Comparison of ENCODE assay signal across 9 cellular contexts in the genomic region with DNA sequence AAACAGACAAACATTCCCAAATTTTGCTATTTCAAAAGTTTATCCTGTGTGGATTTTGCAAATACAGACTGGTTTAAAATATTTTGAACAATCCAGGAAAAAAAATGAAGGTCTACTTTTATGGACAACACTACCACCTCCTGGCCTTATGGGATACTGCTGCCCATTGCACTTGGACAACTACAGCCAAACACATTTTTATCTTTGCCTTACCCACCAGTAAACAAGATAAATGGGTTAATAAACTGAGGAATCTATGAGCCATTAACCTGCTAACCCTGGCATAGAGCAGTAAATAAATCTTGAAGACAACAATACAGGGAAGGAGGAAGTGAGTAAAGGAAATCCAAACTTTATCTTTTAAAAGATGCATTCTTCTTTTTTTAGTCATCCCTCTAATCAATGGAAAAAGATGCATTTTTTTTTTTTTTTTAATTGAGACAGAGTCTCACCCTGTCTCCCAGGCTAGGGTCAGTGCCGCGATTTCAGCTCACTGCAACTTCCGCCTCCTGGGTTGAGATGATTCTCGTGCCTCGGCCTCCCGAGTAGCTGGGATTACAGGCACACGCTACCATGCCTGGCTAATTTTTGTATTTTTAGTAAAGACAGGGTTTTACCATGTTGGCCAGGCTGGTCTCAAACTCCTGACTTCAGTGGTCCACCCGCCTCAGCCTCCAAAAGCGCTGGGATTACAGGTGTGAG. TPM values are rescaled to one million over a fixed set of nuclear protein-coding genes. Genes with fewer than 3 reads are reported as not detected.
DNase-seq lines count a peak whose midpoint lies in the region; ATAC-seq and TF ChIP-seq lines count a peak whose summit lies in the region.
"Had no signal": no experiment of that assay in that cellular context is flagged by ENCODE, and none has a peak within 500 bp of the region (broad histone marks: within the 10 kb centered on the region; RNA-seq: fewer than 3 reads in every experiment).

No MANE protein-coding gene starts in this region.

- H3K27me3 Mint-ChIP-seq in stimulated activated naive CD8-positive, alpha-beta T cell treated with anti-CD3 and anti-CD28 coated beads, Interleukin-15, Interleukin-2, amounts not matched to agents 100 ng/mL and 50 ng/mL, for 24 hours, result peaks cover 23% of the 10 kb centered on the region

- no peaks in the 10 kb centered on the region for H3K36me3 Mint-ChIP-seq in stimulated activated naive CD8-positive, alpha-beta T cell treated with anti-CD3 and anti-CD28 coated beads, Interleukin-15, Interleukin-2, amounts not matched to agents 100 ng/mL and 50 ng/mL, for 24 hours (ENCODE audit: low read depth)

- no peaks in the 10 kb centered on the region for H3K36me3 ChIP-seq in kidney epithelial cell (ENCODE audit: control insufficient read depth, insufficient read depth, low read length)

- no peak for ATAC-seq in GM21423 (IDR thresholded peaks at IDR 0.05; ENCODE audit: unreplicated experiment)

- TF ChIP-seq CTCF in kidney epithelial cell (IDR thresholded peaks at IDR 0.05; ENCODE audit: insufficient read depth, low read length, poor library complexity, severe bottlenecking), result peak; percentile 84

- H3K4me3 Mint-ChIP-seq in stimulated activated naive CD8-positive, alpha-beta T cell treated with anti-CD3 and anti-CD28 coated beads, Interleukin-15, Interleukin-2, amounts not matched to agents 100 ng/mL and 50 ng/mL, for 24 hours, result peak overlapping the region; percentile 36

- H3K27ac Mint-ChIP-seq in stimulated activated naive CD8-positive, alpha-beta T cell treated with anti-CD3 and anti-CD28 coated beads, Interleukin-15, Interleukin-2, amounts not matched to agents 100 ng/mL and 50 ng/mL, for 24 hours, result no peak overlapping the region

- H3K27me3 ChIP-seq in kidney epithelial cell (ENCODE audit: control insufficient read depth, insufficient read depth, low read length), result no peaks in the 10 kb centered on the region

- peaks cover 17% of the 10 kb centered on the region for H3K4me1 Mint-ChIP-seq in stimulated activated naive CD8-positive, alpha-beta T cell treated with anti-CD3 and anti-CD28 coated beads, Interleukin-15, Interleukin-2, amounts not matched to agents 100 ng/mL and 50 ng/mL, for 24 hours (ENCODE audit: low read depth)

- peak; percentile 2 for DNase-seq in DMS153 treated with DMSO at 0.1 percent for 48 hours (lab: John Stamatoyannopoulos, UW; ENCODE audit: unreplicated experiment)
- no peak for DNase-seq in DMS153 (lab: John Stamatoyannopoulos, UW)
- peak; percentile 50 for DNase-seq in HT1080 (ENCODE audit: low read depth)
- DNase-seq in RKO (ENCODE audit: low spot score), result peak; percentile 81
- peak; percentile 79 for DNase-seq in astrocyte of the hippocampus (ENCODE audit: low read depth, low spot score)
- no peak for DNase-seq in kidney epithelial cell (ENCODE audit: low read depth)

- no peaks in the 10 kb centered on the region for H3K9me3 Mint-ChIP-seq in stimulated activated naive CD8-positive, alpha-beta T cell treated with anti-CD3 and anti-CD28 coated beads, Interleukin-15, Interleukin-2, amounts not matched to agents 100 ng/mL and 50 ng/mL, for 24 hours

- no peak overlapping the region for H3K4me3 ChIP-seq in kidney epithelial cell (ENCODE audit: low read depth, low read length)
- H3K4me3 ChIP-seq: BLaER1 had no signal

RNA-seq across cellular contexts. Expression of a gene that starts 2.1 kb away (rescaled TPM):
- 13.6 and 14.8 TPM in 2 replicates for total RNA-seq in HT1080 (2014; rRNA removed; shearing (Covaris generic))
- polyA plus RNA-seq in HT1080 (2015; cell fraction: cytosol; rRNA removed), result 13.6 and 17.2 TPM in 2 replicates
- 13.9 and 15.4 TPM in 2 replicates for polyA plus RNA-seq in HT1080 (2015; cell fraction: nucleus; rRNA removed)
- total RNA-seq in kidney epithelial cell, result 49.2 and 52.4 TPM in 2 replicates

RNA-seq across cellular contexts. Expression of a gene that starts 42.5 kb away (rescaled TPM):
- total RNA-seq in HT1080 (2014; rRNA removed; shearing (Covaris generic)), result 11.8 and 19.2 TPM in 2 replicates
- polyA plus RNA-seq in HT1080 (2015; cell fraction: cytosol; rRNA removed), result 8.0 and 11.1 TPM in 2 replicates
- 12.3 and 16.4 TPM in 2 replicates for polyA plus RNA-seq in HT1080 (2015; cell fraction: nucleus; rRNA removed)
- total RNA-seq in kidney epithelial cell, result 3.7 and 7.6 TPM in 2 replicates

RNA-seq across cellular contexts. Expression of a gene that starts 42.8 kb away (rescaled TPM):
- 87.7 and 103 TPM in 2 replicates for total RNA-seq in HT1080 (2014; rRNA removed; shearing (Covaris generic))
- polyA plus RNA-seq in HT1080 (2015; cell fraction: cytosol; rRNA removed), result 98.8 and 103 TPM in 2 replicates
- polyA plus RNA-seq in HT1080 (2015; cell fraction: nucleus; rRNA removed), result 58.3 and 59.2 TPM in 2 replicates
- total RNA-seq in kidney epithelial cell, result 80.6 and 82.2 TPM in 2 replicates

Comparison
In these comparisons a context has a peak if more than half of its experiments do, and no peak if none do; other contexts are left out.
1. DNase-seq: peak in DMS153 treated with DMSO at 0.1 percent for 48 hours (single experiment), HT1080 (single experiment), RKO (single experiment) and astrocyte of the hippocampus (single experiment); none in DMS153 (single experiment) and kidney epithelial cell (single experiment).